16 cellular contexts compared by ENCODE assay signal in genomic region chr2:1704606-1705556, GRCh38. TPM values are rescaled to one million over a fixed set of nuclear protein-coding genes. Genes with fewer than 3 reads are reported as not detected.
A peak's percentile ranks its signal among the peaks of the same experiment; 100 is the strongest.
DNase-seq lines count a peak whose midpoint lies in the region; ATAC-seq, FAIRE-seq and TF ChIP-seq lines count a peak whose summit lies in the region.
"Had no signal": no experiment of that assay in that cellular context is flagged by ENCODE, and none has a peak within 500 bp of the region (broad histone marks: within the 10 kb centered on the region; RNA-seq: fewer than 3 reads in every experiment).

No MANE protein-coding gene starts in this region.

- peaks cover 73% of the 10 kb centered on the region for H3K79me2 ChIP-seq in astrocyte (ENCODE audit: insufficient read depth, low read length)

- H4K20me1 ChIP-seq in astrocyte (ENCODE audit: insufficient read depth, low read length), result peaks cover 79% of the 10 kb centered on the region

- peaks cover 10% of the 10 kb centered on the region for H3K36me3 Mint-ChIP-seq in astrocyte (ENCODE audit: low read depth, unreplicated experiment)
- no peaks in the 10 kb centered on the region for H3K36me3 Mint-ChIP-seq in stimulated activated effector memory CD8-positive, alpha-beta T cell treated with anti-CD3 and anti-CD28 coated beads, Interleukin-12 subunit alpha, Interleukin-12 subunit beta, amount 100 ng/mL, for 72 hours
- H3K36me3 Mint-ChIP-seq: natural killer cell treated with Interleukin-12 subunit alpha and Interleukin-12 subunit beta and Interleukin-15 and Interleukin-18, amount 100 ng/mL, for 72 hours; T-cell had no signal

- H3K9ac ChIP-seq in astrocyte (ENCODE audit: low read length), result no peak overlapping the region

- peak; percentile 29 for ATAC-seq in stimulated activated effector memory CD8-positive, alpha-beta T cell treated with anti-CD3 and anti-CD28 coated beads, Interleukin-12 subunit alpha, Interleukin-12 subunit beta, amount 100 ng/mL, for 72 hours
- ATAC-seq in HG03097 (IDR thresholded peaks at IDR 0.05; ENCODE audit: low FRiP score, unreplicated experiment), result no peak
- ATAC-seq: activated CD4-positive, alpha-beta T cell treated with anti-CD3 and anti-CD28 coated beads for 36 hours; HCT116; T-cell had no signal

- peaks cover 20% of the 10 kb centered on the region for H3K4me1 ChIP-seq in astrocyte (ENCODE audit: insufficient read depth, low read length)
- H3K4me1 ChIP-seq: Caco-2 had no signal

- peak overlapping the region; percentile 2 for H3K27ac ChIP-seq in astrocyte (ENCODE audit: low read depth, low read length)
- H3K27ac ChIP-seq: 22Rv1 had no signal

- no peaks in the 10 kb centered on the region for H3K9me3 Mint-ChIP-seq in astrocyte (ENCODE audit: unreplicated experiment)
- H3K9me3 Mint-ChIP-seq in stimulated activated effector memory CD8-positive, alpha-beta T cell treated with anti-CD3 and anti-CD28 coated beads, Interleukin-12 subunit alpha, Interleukin-12 subunit beta, amount 100 ng/mL, for 72 hours, result no peaks in the 10 kb centered on the region
- H3K9me3 Mint-ChIP-seq: natural killer cell treated with Interleukin-12 subunit alpha and Interleukin-12 subunit beta and Interleukin-15 and Interleukin-18, amount 100 ng/mL, for 72 hours; T-cell had no signal

- H3K36me3 ChIP-seq in astrocyte (ENCODE audit: insufficient read depth, low read length), result no peaks in the 10 kb centered on the region

- TF ChIP-seq CTCF in astrocyte (IDR thresholded peaks at IDR 0.05; ENCODE audit: insufficient read depth, low read depth, low read length), result no peak

- no peaks in the 10 kb centered on the region for H3K27me3 Mint-ChIP-seq in astrocyte (ENCODE audit: low read depth, unreplicated experiment)

- no peak overlapping the region for H3K27ac Mint-ChIP-seq in astrocyte (ENCODE audit: unreplicated experiment)
- H3K27ac Mint-ChIP-seq in stimulated activated effector memory CD8-positive, alpha-beta T cell treated with anti-CD3 and anti-CD28 coated beads, Interleukin-12 subunit alpha, Interleukin-12 subunit beta, amount 100 ng/mL, for 72 hours, result no peak overlapping the region
- H3K27ac Mint-ChIP-seq: activated CD4-positive, alpha-beta T cell treated with anti-CD3 and anti-CD28 coated beads for 36 hours; natural killer cell treated with Interleukin-12 subunit alpha and Interleukin-12 subunit beta and Interleukin-15 and Interleukin-18, amount 100 ng/mL, for 72 hours; T-cell had no signal

- DNase-seq in DMS 273 (lab: John Stamatoyannopoulos, UW; ENCODE audit: unreplicated experiment) (peak; percentile 47), DMS 273 treated with DMSO at 0.1 percent for 48 hours (lab: John Stamatoyannopoulos, UW) (no peak), astrocyte (ENCODE audit: low read depth) (no peak), hepatic stellate cell (ENCODE audit: low spot score) (peak; percentile 88), inferior parietal cortex (ENCODE audit: extremely low spot score) (no peak), SHP77 (lab: John Stamatoyannopoulos, UW) (no peak)
- DNase-seq in stimulated activated effector memory CD8-positive, alpha-beta T cell treated with anti-CD3 and anti-CD28 coated beads, Interleukin-12 subunit alpha, Interleukin-12 subunit beta, amount 100 ng/mL, for 72 hours (ENCODE audit: low spot score in 2 of 2), result no peak
- DNase-seq: activated CD4-positive, alpha-beta T cell treated with anti-CD3 and anti-CD28 coated beads for 36 hours; amygdala; Caco-2; left cardiac atrium; T-cell had no signal

- no peak overlapping the region for H2AFZ ChIP-seq in astrocyte (ENCODE audit: low read depth, low read length)

- no peak overlapping the region for H3K4me3 Mint-ChIP-seq in astrocyte (ENCODE audit: unreplicated experiment)
- H3K4me3 Mint-ChIP-seq in stimulated activated effector memory CD8-positive, alpha-beta T cell treated with anti-CD3 and anti-CD28 coated beads, Interleukin-12 subunit alpha, Interleukin-12 subunit beta, amount 100 ng/mL, for 72 hours, result no peak overlapping the region
- H3K4me3 Mint-ChIP-seq: activated CD4-positive, alpha-beta T cell treated with anti-CD3 and anti-CD28 coated beads for 36 hours; natural killer cell treated with Interleukin-12 subunit alpha and Interleukin-12 subunit beta and Interleukin-15 and Interleukin-18, amount 100 ng/mL, for 72 hours; T-cell had no signal

- H3K4me1 Mint-ChIP-seq in astrocyte (ENCODE audit: low read depth, unreplicated experiment), result peaks cover 22% of the 10 kb centered on the region
- H3K4me1 Mint-ChIP-seq in stimulated activated effector memory CD8-positive, alpha-beta T cell treated with anti-CD3 and anti-CD28 coated beads, Interleukin-12 subunit alpha, Interleukin-12 subunit beta, amount 100 ng/mL, for 72 hours, result no peaks in the 10 kb centered on the region

- FAIRE-seq in astrocyte (lab: Jason Lieb, UNC), result no peak

- H3K27me3 ChIP-seq in astrocyte (ENCODE audit: insufficient read depth, low read length), result no peaks in the 10 kb centered on the region

- no peaks in the 10 kb centered on the region for H3K9me3 ChIP-seq in astrocyte (ENCODE audit: insufficient read depth, low read depth, low read length)
- H3K9me3 ChIP-seq: Caco-2 had no signal

- no peak overlapping the region for H3K4me2 ChIP-seq in astrocyte (ENCODE audit: low read length)

- H3K4me3 ChIP-seq in astrocyte (ENCODE audit: insufficient read depth, low read depth, low read length), result no peak overlapping the region

RNA-seq across cellular contexts. Expression of gene PXDN, which starts 39.4 kb away (rescaled TPM):
- total RNA-seq in astrocyte, result 417 and 467 TPM in 2 replicates

Comparison
In these comparisons a context has a peak if more than half of its experiments do, and no peak if none do; other contexts are left out.
1. DNase-seq: peak in DMS 273 (single experiment) and hepatic stellate cell (single experiment); none in DMS 273 treated with DMSO at 0.1 percent for 48 hours (single experiment), astrocyte (single experiment), stimulated activated effector memory CD8-positive, alpha-beta T cell treated with anti-CD3 and anti-CD28 coated beads, Interleukin-12 subunit alpha, Interleukin-12 subunit beta, amount 100 ng/mL, for 72 hours (0 of 2), inferior parietal cortex (single experiment) and SHP77 (0 of 2).